Comparison of ENCODE assay signal across 1 cellular context in genomic region chr19:2237051-2237868, GRCh38.
TF ChIP-seq lines count a peak whose summit lies in the region.

No MANE protein-coding gene starts in this region.

TF ChIP-seq in HepG2, 621 proteins besides CTCF, POLR2A, EP300 and RAD21 (continues in another document):
- TF ChIP-seq ZNF354B (CRISPR knock-in tag; IDR thresholded peaks at IDR 0.05) (peak; percentile 6; the same call in 1 of the 2 replicates), SMAD9 (CRISPR knock-in tag; IDR thresholded peaks at IDR 0.05) (no peak), SPEN (CRISPR knock-in tag; IDR thresholded peaks at IDR 0.05; ENCODE audit: low read depth) (no peak; the same call in 1 of the 2 replicates), ZNF546 (CRISPR knock-in tag; conservative IDR thresholded peaks at IDR 0.05) (no peak), MED13 (CRISPR knock-in tag; IDR thresholded peaks at IDR 0.05) (no peak), ZNF333 (CRISPR knock-in tag; IDR thresholded peaks at IDR 0.05; ENCODE audit: borderline replicate concordance) (0 out of 2 replicates have a peak, but pooled peaks have one; percentile 3), CREBL2 (CRISPR knock-in tag; IDR thresholded peaks at IDR 0.05; ENCODE audit: borderline replicate concordance) (no peak), TRIM24 (CRISPR knock-in tag; IDR thresholded peaks at IDR 0.05) (0 out of 2 replicates have a peak, but pooled peaks have one; percentile 32), KDM1A (CRISPR knock-in tag; IDR thresholded peaks at IDR 0.05) (no peak), ZFP91 (CRISPR knock-in tag; IDR thresholded peaks at IDR 0.05; ENCODE audit: borderline replicate concordance) (no peak; the same call in 1 of the 2 replicates), NAIF1 (CRISPR knock-in tag; IDR thresholded peaks at IDR 0.05; ENCODE audit: borderline replicate concordance) (peak; percentile 13; the same call in 1 of the 2 replicates), ASH2L (IDR thresholded peaks at IDR 0.05; ENCODE audit: insufficient read length, low read depth, low read length) (peak; percentile 7), ATF7 (IDR thresholded peaks at IDR 0.05) (no peak), ATF7 (CRISPR knock-in tag; IDR thresholded peaks at IDR 0.05) (no peak), RXRB (CRISPR knock-in tag; IDR thresholded peaks at IDR 0.05; ENCODE audit: borderline replicate concordance) (no peak), ZNF687 (CRISPR knock-in tag; IDR thresholded peaks at IDR 0.05) (peak; percentile 36; the same call in 1 of the 2 replicates), ZNF841 (CRISPR knock-in tag; IDR thresholded peaks at IDR 0.05; ENCODE audit: borderline replicate concordance) (no peak), ZBED4 (CRISPR knock-in tag; IDR thresholded peaks at IDR 0.05; ENCODE audit: borderline replicate concordance) (no peak), SP4 (CRISPR knock-in tag; IDR thresholded peaks at IDR 0.05) (no peak), ZC3H4 (CRISPR knock-in tag; IDR thresholded peaks at IDR 0.05; ENCODE audit: borderline replicate concordance) (no peak), ZNF292 (CRISPR knock-in tag; IDR thresholded peaks at IDR 0.05; ENCODE audit: borderline replicate concordance, low read depth) (no peak), NCOA5 (CRISPR knock-in tag; IDR thresholded peaks at IDR 0.05) (no peak), ZNF205 (CRISPR knock-in tag; IDR thresholded peaks at IDR 0.05) (no peak), SOX13 (IDR thresholded peaks at IDR 0.05) (no peak), SOX13 (CRISPR knock-in tag; conservative IDR thresholded peaks at IDR 0.05 in 1 of 2, IDR thresholded peaks at IDR 0.05 in 1 of 2) (peak in 1 of 2 experiments; percentile 69; a peak in 2 of 4 replicates), HNRNPLL (IDR thresholded peaks at IDR 0.05; ENCODE audit: low read depth, low read length, poor library complexity, severe bottlenecking) (peak; percentile 6), TBX3 (IDR thresholded peaks at IDR 0.05; ENCODE audit: borderline replicate concordance) (no peak), ZNF121 (CRISPR knock-in tag; IDR thresholded peaks at IDR 0.05) (peak; percentile 97), ZNF101 (CRISPR knock-in tag; IDR thresholded peaks at IDR 0.05; ENCODE audit: borderline replicate concordance, low read depth) (no peak), SIX1 (CRISPR knock-in tag; IDR thresholded peaks at IDR 0.05; ENCODE audit: borderline replicate concordance) (no peak), ONECUT2 (CRISPR knock-in tag; IDR thresholded peaks at IDR 0.05) (no peak), HINFP (CRISPR knock-in tag; IDR thresholded peaks at IDR 0.05; ENCODE audit: low read depth) (no peak), SNAPC2 (CRISPR knock-in tag; IDR thresholded peaks at IDR 0.05) (no peak; the same call in 1 of the 2 replicates), NR2F2 (IDR thresholded peaks at IDR 0.05; ENCODE audit: borderline replicate concordance, low read depth) (0 out of 2 replicates have a peak, but pooled peaks have one; percentile 55), ZNF263 (CRISPR knock-in tag; IDR thresholded peaks at IDR 0.05) (no peak), ZNF616 (CRISPR knock-in tag; IDR thresholded peaks at IDR 0.05; ENCODE audit: low read depth) (no peak)
- TF ChIP-seq, protein P1, sequence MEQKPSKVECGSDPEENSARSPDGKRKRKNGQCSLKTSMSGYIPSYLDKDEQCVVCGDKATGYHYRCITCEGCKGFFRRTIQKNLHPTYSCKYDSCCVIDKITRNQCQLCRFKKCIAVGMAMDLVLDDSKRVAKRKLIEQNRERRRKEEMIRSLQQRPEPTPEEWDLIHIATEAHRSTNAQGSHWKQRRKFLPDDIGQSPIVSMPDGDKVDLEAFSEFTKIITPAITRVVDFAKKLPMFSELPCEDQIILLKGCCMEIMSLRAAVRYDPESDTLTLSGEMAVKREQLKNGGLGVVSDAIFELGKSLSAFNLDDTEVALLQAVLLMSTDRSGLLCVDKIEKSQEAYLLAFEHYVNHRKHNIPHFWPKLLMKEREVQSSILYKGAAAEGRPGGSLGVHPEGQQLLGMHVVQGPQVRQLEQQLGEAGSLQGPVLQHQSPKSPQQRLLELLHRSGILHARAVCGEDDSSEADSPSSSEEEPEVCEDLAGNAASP (CRISPR knock-in tag; IDR thresholded peaks at IDR 0.05; ENCODE audit: borderline replicate concordance), result no peak
- TF ChIP-seq, protein P2, sequence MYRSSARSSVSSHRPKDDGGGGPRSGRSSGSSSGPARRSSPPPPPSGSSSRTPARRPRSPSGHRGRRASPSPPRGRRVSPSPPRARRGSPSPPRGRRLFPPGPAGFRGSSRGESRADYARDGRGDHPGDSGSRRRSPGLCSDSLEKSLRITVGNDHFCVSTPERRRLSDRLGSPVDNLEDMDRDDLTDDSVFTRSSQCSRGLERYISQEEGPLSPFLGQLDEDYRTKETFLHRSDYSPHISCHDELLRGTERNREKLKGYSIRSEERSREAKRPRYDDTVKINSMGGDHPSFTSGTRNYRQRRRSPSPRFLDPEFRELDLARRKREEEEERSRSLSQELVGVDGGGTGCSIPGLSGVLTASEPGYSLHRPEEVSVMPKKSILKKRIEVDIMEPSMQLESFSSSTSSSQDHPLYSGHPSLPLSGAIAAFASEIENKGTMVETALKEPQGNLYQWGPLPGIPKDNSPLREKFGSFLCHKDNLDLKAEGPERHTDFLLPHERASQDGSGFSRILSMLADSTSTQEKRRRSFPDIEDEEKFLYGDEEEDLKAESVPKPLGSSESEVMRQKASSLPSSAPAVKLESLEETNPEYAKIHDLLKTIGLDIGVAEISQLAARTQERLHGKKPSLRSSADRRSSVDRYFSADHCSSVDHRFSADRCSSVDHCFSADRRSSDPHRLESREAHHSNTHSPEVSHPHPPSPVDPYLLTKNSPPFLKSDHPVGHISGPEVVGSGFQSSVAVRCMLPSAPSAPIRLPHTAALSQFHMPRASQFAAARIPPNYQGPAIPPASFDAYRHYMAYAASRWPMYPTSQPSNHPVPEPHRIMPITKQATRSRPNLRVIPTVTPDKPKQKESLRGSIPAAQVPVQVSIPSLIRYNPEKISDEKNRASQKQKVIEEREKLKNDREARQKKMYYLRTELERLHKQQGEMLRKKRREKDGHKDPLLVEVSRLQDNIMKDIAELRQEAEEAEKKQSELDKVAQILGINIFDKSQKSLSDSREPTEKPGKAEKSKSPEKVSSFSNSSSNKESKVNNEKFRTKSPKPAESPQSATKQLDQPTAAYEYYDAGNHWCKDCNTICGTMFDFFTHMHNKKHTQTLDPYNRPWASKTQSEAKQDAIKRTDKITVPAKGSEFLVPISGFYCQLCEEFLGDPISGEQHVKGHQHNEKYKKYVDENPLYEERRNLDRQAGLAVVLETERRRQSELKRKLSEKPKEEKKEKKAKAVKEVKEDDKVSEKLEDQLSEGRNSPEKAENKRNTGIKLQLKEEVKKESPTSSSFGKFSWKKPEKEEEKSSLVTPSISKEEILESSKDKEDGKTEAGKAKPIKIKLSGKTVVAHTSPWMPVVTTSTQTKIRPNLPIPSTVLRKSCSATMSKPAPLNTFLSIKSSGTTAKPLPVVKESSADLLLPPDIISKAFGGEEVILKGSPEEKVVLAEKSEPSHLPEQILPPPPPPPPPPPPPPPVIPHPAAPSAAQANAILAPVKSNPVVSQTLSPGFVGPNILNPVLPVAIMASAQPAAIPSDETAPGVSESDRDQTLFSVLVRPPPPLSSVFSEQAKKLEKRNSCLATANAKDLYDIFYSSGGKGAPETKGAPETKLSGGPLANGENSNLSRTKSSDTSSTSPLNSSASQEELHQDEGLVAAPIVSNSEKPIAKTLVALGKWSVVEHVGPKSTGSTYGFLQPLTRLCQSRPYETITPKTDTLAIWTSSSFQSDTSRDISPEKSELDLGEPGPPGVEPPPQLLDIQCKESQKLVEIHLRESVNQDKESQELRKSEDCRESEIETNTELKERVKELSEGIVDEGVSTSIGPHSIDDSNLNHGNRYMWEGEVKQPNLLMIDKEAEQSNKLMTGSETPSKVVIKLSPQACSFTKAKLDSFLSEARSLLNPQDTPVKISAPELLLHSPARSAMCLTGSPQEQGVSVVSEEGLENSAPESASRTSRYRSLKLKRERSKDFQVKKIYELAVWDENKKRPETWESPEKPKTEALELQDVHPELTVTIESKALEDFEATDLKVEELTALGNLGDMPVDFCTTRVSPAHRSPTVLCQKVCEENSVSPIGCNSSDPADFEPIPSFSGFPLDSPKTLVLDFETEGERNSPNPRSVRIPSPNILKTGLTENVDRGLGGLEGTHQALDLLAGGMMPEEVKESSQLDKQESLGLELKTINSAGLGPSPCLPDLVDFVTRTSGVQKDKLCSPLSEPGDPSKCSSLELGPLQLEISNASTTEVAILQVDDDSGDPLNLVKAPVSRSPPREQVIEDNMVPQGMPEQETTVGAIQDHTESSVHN (CRISPR knock-in tag; IDR thresholded peaks at IDR 0.05), result no peak
- TF ChIP-seq, protein P3, sequence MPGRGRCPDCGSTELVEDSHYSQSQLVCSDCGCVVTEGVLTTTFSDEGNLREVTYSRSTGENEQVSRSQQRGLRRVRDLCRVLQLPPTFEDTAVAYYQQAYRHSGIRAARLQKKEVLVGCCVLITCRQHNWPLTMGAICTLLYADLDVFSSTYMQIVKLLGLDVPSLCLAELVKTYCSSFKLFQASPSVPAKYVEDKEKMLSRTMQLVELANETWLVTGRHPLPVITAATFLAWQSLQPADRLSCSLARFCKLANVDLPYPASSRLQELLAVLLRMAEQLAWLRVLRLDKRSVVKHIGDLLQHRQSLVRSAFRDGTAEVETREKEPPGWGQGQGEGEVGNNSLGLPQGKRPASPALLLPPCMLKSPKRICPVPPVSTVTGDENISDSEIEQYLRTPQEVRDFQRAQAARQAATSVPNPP (CRISPR knock-in tag; IDR thresholded peaks at IDR 0.05), result 0 out of 2 replicates have a peak, but pooled peaks have one; percentile 8
